ENCODE assay signal across 15 cellular contexts in the genomic region with DNA sequence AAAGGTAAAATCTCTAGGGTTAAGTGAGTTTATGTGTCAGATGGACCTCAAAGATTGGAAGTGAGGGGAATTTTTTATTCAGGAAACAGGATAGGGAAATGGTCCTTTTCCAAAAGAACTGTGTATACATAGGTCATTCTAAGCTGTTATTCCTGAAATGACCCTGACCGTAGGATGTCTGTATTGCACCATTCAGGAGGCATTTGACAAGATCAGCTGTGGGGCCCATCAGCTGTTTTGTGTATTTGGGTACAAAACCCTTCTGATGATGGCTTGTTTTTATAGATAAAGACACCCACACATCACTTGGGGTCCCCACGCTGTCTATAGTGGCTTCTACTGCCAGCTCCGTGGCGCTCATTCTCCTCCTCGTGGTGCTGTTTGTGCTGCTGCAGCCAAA.
"Had no signal": no experiment of that assay in that cellular context is flagged by ENCODE, and none has a peak within 500 bp of the region (broad histone marks: within the 10 kb centered on the region; RNA-seq: fewer than 3 reads in every experiment).

No MANE protein-coding gene starts in this region.

- H3K9me3 ChIP-seq: suprapubic skin had no signal

- H3K4me3 Mint-ChIP-seq: activated CD8-positive, alpha-beta memory T cell treated with anti-CD3 and anti-CD28 coated beads, Interleukin-2, amount 10 ng/mL, durations not matched to agents 7 days and 5 days; brain; dendritic cell treated with granulocyte-macrophage colony-stimulating factor and Interleukin-4, amounts not matched to agents 40 ng/mL and 50 ng/mL, for 4 days had no signal

- H3K27ac Mint-ChIP-seq: activated CD8-positive, alpha-beta memory T cell treated with anti-CD3 and anti-CD28 coated beads, Interleukin-2, amount 10 ng/mL, durations not matched to agents 7 days and 5 days; dendritic cell treated with granulocyte-macrophage colony-stimulating factor and Interleukin-4, amounts not matched to agents 40 ng/mL and 50 ng/mL, for 4 days had no signal

- DNase-seq: activated CD4-positive, alpha-beta T cell treated with anti-CD3 and anti-CD28 coated beads for 4 hours; activated CD8-positive, alpha-beta memory T cell treated with anti-CD3 and anti-CD28 coated beads, Interleukin-2, amount 10 ng/mL, durations not matched to agents 7 days and 5 days; activated naive CD4-positive, alpha-beta T cell; amniotic stem cell; cerebellar nuclear complex; erythroblast; kidney glomerular epithelial cell had no signal

- ATAC-seq: activated CD8-positive, alpha-beta memory T cell treated with anti-CD3 and anti-CD28 coated beads, Interleukin-2, amount 10 ng/mL, durations not matched to agents 7 days and 5 days had no signal

- H3K27me3 Mint-ChIP-seq: activated CD8-positive, alpha-beta memory T cell treated with anti-CD3 and anti-CD28 coated beads, Interleukin-2, amount 10 ng/mL, durations not matched to agents 7 days and 5 days; dendritic cell treated with granulocyte-macrophage colony-stimulating factor and Interleukin-4, amounts not matched to agents 40 ng/mL and 50 ng/mL, for 4 days; type B pancreatic cell had no signal

- H3K4me3 ChIP-seq: hepatocyte, skin epidermis, suprapubic skin had no signal

- H3K9me3 Mint-ChIP-seq: activated T-helper 1 cell treated with anti-CD3 and anti-CD28 coated beads, Interleukin-12 subunit alpha, Interleukin-12 subunit beta, Interleukin-2, Interleukin-4 antibody, amounts not matched to agents 30 ng/mL and 10 ng/mL and 1 ng/mL, durations not matched to agents 14 hours and 24 hours and 36 hours; brain; dendritic cell treated with granulocyte-macrophage colony-stimulating factor and Interleukin-4, amounts not matched to agents 40 ng/mL and 50 ng/mL, for 4 days; type B pancreatic cell had no signal

- H3K27ac ChIP-seq: hepatocyte, suprapubic skin, VCaP had no signal

- H3K27me3 ChIP-seq: hepatocyte, suprapubic skin had no signal
